Comparison of ENCODE assay signal across 26 cellular contexts in the genomic region with DNA sequence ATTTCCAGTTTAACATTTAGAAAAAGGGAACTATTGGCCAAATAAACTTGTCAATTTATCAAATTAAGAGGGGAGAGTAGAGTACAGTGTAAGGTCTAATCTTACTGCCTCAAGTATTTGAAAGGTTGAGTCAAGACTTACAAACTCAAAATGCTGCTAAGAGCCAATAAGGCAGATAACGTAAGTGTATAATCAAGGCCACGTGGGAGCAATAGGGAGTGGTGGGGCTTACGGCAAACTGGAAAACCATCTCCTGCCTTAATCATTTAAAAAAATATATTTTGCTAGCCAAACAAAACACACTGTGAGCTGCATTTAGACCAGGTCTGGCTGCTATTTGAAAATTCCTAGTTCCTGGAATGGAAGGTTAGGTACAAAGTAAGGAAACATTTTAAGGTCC.
"Had no signal": no experiment of that assay in that cellular context is flagged by ENCODE, and none has a peak within 500 bp of the region (broad histone marks: within the 10 kb centered on the region; RNA-seq: fewer than 3 reads in every experiment).

No MANE protein-coding gene starts in this region.

- H3K36me3 ChIP-seq: neutrophil, pancreas, prostate gland, right lobe of liver, sigmoid colon, stomach, thoracic aorta, thyroid gland, tibial nerve, upper lobe of left lung, vagina had no signal

- H3K27me3 ChIP-seq: neutrophil, pancreas, right lobe of liver, sigmoid colon, stomach, thyroid gland, tibial nerve, upper lobe of left lung, vagina had no signal

- H3K27ac ChIP-seq: neutrophil, pancreas, prostate gland, right lobe of liver, sigmoid colon, stomach, thoracic aorta, tibial nerve, upper lobe of left lung, vagina had no signal

- H3K27ac Mint-ChIP-seq: natural killer cell treated with Interleukin-12 subunit alpha and Interleukin-12 subunit beta and Interleukin-15 and Interleukin-18, amount 100 ng/mL, for 72 hours; nephron progenitor cell; stimulated activated effector memory CD8-positive, alpha-beta T cell treated with anti-CD3 and anti-CD28 coated beads, Interleukin-12 subunit alpha, Interleukin-12 subunit beta, amount 100 ng/mL, for 72 hours; stimulated activated naive B cell treated with anti-CD40 and anti-IgM and Interleukin-4, amounts not matched to agents 10 μg/mL and 1 μg/mL and 100 μg/mL, for 72 hours; stimulated activated naive CD8-positive, alpha-beta T cell treated with anti-CD3 and anti-CD28 coated beads, Interleukin-15, Interleukin-2, amounts not matched to agents 100 ng/mL and 50 ng/mL, for 24 hours had no signal

- ATAC-seq: natural killer cell treated with Interleukin-12 subunit alpha and Interleukin-12 subunit beta and Interleukin-15 and Interleukin-18, amount 100 ng/mL, for 72 hours; pancreas; right lobe of liver; stimulated activated effector memory CD8-positive, alpha-beta T cell treated with anti-CD3 and anti-CD28 coated beads, Interleukin-12 subunit alpha, Interleukin-12 subunit beta, amount 100 ng/mL, for 72 hours; stimulated activated naive B cell treated with anti-CD40 and anti-IgM and Interleukin-4, amounts not matched to agents 10 μg/mL and 1 μg/mL and 100 μg/mL, for 72 hours had no signal

- H3K9me3 Mint-ChIP-seq: natural killer cell treated with Interleukin-12 subunit alpha and Interleukin-12 subunit beta and Interleukin-15 and Interleukin-18, amount 100 ng/mL, for 72 hours; nephron progenitor cell; neural crest cell; stimulated activated effector memory CD8-positive, alpha-beta T cell treated with anti-CD3 and anti-CD28 coated beads, Interleukin-12 subunit alpha, Interleukin-12 subunit beta, amount 100 ng/mL, for 72 hours; stimulated activated naive CD8-positive, alpha-beta T cell treated with anti-CD3 and anti-CD28 coated beads, Interleukin-15, Interleukin-2, amounts not matched to agents 100 ng/mL and 50 ng/mL, for 24 hours had no signal

- H3K4me3 Mint-ChIP-seq: natural killer cell treated with Interleukin-12 subunit alpha and Interleukin-12 subunit beta and Interleukin-15 and Interleukin-18, amount 100 ng/mL, for 72 hours; nephron progenitor cell; neural crest cell; stimulated activated effector memory CD8-positive, alpha-beta T cell treated with anti-CD3 and anti-CD28 coated beads, Interleukin-12 subunit alpha, Interleukin-12 subunit beta, amount 100 ng/mL, for 72 hours; stimulated activated naive B cell treated with anti-CD40 and anti-IgM and Interleukin-4, amounts not matched to agents 10 μg/mL and 1 μg/mL and 100 μg/mL, for 72 hours; stimulated activated naive CD8-positive, alpha-beta T cell treated with anti-CD3 and anti-CD28 coated beads, Interleukin-15, Interleukin-2, amounts not matched to agents 100 ng/mL and 50 ng/mL, for 24 hours had no signal

- DNase-seq: nephron progenitor cell; nucleus accumbens; pancreas; retina; right lobe of liver; sigmoid colon; small intestine; stimulated activated CD4-positive, alpha-beta T cell treated with anti-CD3 and anti-CD28 coated beads, Interleukin-15, amount 100 ng/mL, for 24 hours; stimulated activated CD4-positive, alpha-beta T cell treated with anti-CD3 and anti-CD28 coated beads, Interleukin-2, amount 100 ng/mL, for 24 hours; stimulated activated CD4-positive, alpha-beta T cell treated with anti-CD3 and anti-CD28 coated beads, Interleukin-2, amount 100 ng/mL, for 48 hours; stimulated activated CD4-positive, alpha-beta T cell treated with anti-CD3 and anti-CD28 coated beads, Interleukin-4, amount 100 ng/mL, for 24 hours; stimulated activated naive B cell treated with anti-CD40 and anti-IgM and Interleukin-4, amounts not matched to agents 10 μg/mL and 1 μg/mL and 100 μg/mL, for 72 hours; stimulated activated naive CD4-positive, alpha-beta T cell treated with Interleukin-2 at 50 U/mL for 16 hours; stomach; thyroid gland; trophoblast cell; upper lobe of left lung had no signal

- H3K9me3 ChIP-seq: neutrophil, pancreas, prostate gland, right lobe of liver, stomach, thoracic aorta, thyroid gland, tibial nerve, upper lobe of left lung, vagina had no signal

- H3K4me3 ChIP-seq: pancreas, prostate gland, right lobe of liver, sigmoid colon, stomach, thoracic aorta, thyroid gland, tibial nerve, upper lobe of left lung, vagina had no signal

- H3K4me1 ChIP-seq: pancreas, prostate gland, right lobe of liver, sigmoid colon, stomach, vagina had no signal

- H3K27me3 Mint-ChIP-seq: stimulated activated naive CD8-positive, alpha-beta T cell treated with anti-CD3 and anti-CD28 coated beads, Interleukin-15, Interleukin-2, amounts not matched to agents 100 ng/mL and 50 ng/mL, for 24 hours had no signal

- H3K36me3 Mint-ChIP-seq: natural killer cell treated with Interleukin-12 subunit alpha and Interleukin-12 subunit beta and Interleukin-15 and Interleukin-18, amount 100 ng/mL, for 72 hours; stimulated activated effector memory CD8-positive, alpha-beta T cell treated with anti-CD3 and anti-CD28 coated beads, Interleukin-12 subunit alpha, Interleukin-12 subunit beta, amount 100 ng/mL, for 72 hours; stimulated activated naive B cell treated with anti-CD40 and anti-IgM and Interleukin-4, amounts not matched to agents 10 μg/mL and 1 μg/mL and 100 μg/mL, for 72 hours had no signal

- H3K4me1 Mint-ChIP-seq: stimulated activated effector memory CD8-positive, alpha-beta T cell treated with anti-CD3 and anti-CD28 coated beads, Interleukin-12 subunit alpha, Interleukin-12 subunit beta, amount 100 ng/mL, for 72 hours; stimulated activated naive B cell treated with anti-CD40 and anti-IgM and Interleukin-4, amounts not matched to agents 10 μg/mL and 1 μg/mL and 100 μg/mL, for 72 hours had no signal
